Comparison of ENCODE assay signal across 30 cellular contexts in genomic region chr6:99148761-99149160, GRCh38.
"Had no signal": no experiment of that assay in that cellular context is flagged by ENCODE, and none has a peak within 500 bp of the region (broad histone marks: within the 10 kb centered on the region; RNA-seq: fewer than 3 reads in every experiment).

No MANE protein-coding gene starts in this region.

- ATAC-seq: activated CD4-positive, alpha-beta T cell treated with anti-CD3 and anti-CD28 coated beads for 36 hours; activated CD8-positive, alpha-beta memory T cell treated with anti-CD3 and anti-CD28 coated beads, Interleukin-2, amount 10 ng/mL, durations not matched to agents 7 days and 5 days; activated CD8-positive, alpha-beta T cell treated with anti-CD3 and anti-CD28 coated beads, Interleukin-2, amount 10 ng/mL, durations not matched to agents 7 days and 5 days; activated naive CD4-positive, alpha-beta T cell treated with anti-CD3 and anti-CD28 coated beads, Interleukin-2, amount 50 U/mL, for 72 hours; gastroesophageal sphincter had no signal

- H3K9me3 ChIP-seq: ascending aorta, breast epithelium, colonic mucosa, esophagus squamous epithelium, gastroesophageal sphincter had no signal

- H3K4me1 ChIP-seq: ascending aorta, breast epithelium, colonic mucosa, esophagus squamous epithelium, gastroesophageal sphincter had no signal

- H3K27me3 ChIP-seq: ascending aorta, breast epithelium, cardiac muscle cell, colonic mucosa, gastroesophageal sphincter had no signal

- H3K27ac ChIP-seq: ascending aorta, breast epithelium, cardiac muscle cell, colonic mucosa, epithelial cell of prostate, esophagus squamous epithelium, gastroesophageal sphincter had no signal

- DNase-seq: activated CD4-positive, alpha-beta memory T cell treated with anti-CD3 and anti-CD28 coated beads for 36 hours; activated CD4-positive, alpha-beta T cell treated with anti-CD3 and anti-CD28 coated beads for 36 hours; activated CD4-positive, alpha-beta T cell treated with anti-CD3 and anti-CD28 coated beads, Interleukin-2, amount 10 ng/mL, durations not matched to agents 24 days and 14 days; activated CD4-positive, CD25-positive, alpha-beta regulatory T cell; activated CD4-positive, CD25-positive, alpha-beta regulatory T cell treated with anti-CD3 and anti-CD28 coated beads, Interleukin-2, amount 50 U/mL, for 72 hours; activated CD8-positive, alpha-beta memory T cell treated with anti-CD3 and anti-CD28 coated beads, Interleukin-2, amount 10 ng/mL, durations not matched to agents 7 days and 5 days; activated CD8-positive, alpha-beta memory T cell treated with anti-CD3 and anti-CD28 coated beads, Interleukin-2, amount 50 U/mL, for 4 hours; activated CD8-positive, alpha-beta T cell treated with anti-CD3 and anti-CD28 coated beads, Interleukin-2, amount 10 ng/mL, durations not matched to agents 7 days and 5 days; activated effector memory CD4-positive, alpha-beta T cell treated with anti-CD3 and anti-CD28 coated beads, Interleukin-2, amount 50 U/mL, for 16 hours; activated naive CD4-positive, alpha-beta T cell; activated naive CD4-positive, alpha-beta T cell treated with anti-CD3 and anti-CD28 coated beads, Interleukin-2, amount 10 ng/mL, durations not matched to agents 7 days and 5 days; activated naive CD8-positive, alpha-beta T cell treated with anti-CD3 and anti-CD28 coated beads, Interleukin-2, amount 10 ng/mL, durations not matched to agents 7 days and 5 days; activated T-cell treated with anti-CD3 and anti-CD28 coated beads, Interleukin-2, amount 50 U/mL, for 1 hour; activated T-cell treated with anti-CD3 and anti-CD28 coated beads, Interleukin-2, amount 50 U/mL, for 48 hours; central memory CD4-positive, alpha-beta T cell; cerebellar nuclear complex; colonic mucosa; effector CD8-positive, alpha-beta T cell; esophagus squamous epithelium; foreskin melanocyte; head of caudate nucleus; T-helper 2 cell had no signal

- H3K4me3 ChIP-seq: ascending aorta, breast epithelium, cardiac muscle cell, colonic mucosa, esophagus squamous epithelium, gastroesophageal sphincter had no signal

- H3K36me3 ChIP-seq: ascending aorta, breast epithelium, cardiac muscle cell, colonic mucosa, esophagus squamous epithelium, gastroesophageal sphincter had no signal

- FAIRE-seq: endometrium, endothelial cell of umbilical vein had no signal
